In the genomic region with DNA sequence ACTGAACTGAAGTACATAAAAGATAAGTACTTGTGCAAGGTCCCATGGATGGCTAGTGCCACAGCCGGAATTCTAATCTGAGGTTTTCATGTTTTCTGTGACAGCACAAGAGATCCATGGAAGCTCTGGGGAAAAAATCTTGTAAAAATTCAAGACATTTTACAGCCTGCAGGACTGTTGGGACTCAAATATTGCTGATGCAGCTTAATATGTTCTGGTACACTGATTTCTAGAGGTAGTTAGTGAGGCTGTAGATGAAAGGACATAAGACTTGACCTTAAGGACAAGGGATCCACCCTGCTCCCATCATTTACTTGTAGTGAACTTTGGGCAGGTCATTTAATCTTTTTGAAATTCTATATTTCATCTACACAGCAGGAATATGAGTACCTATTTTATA, we compare ENCODE assay signal across 25 cellular contexts.
"Had no signal": no experiment of that assay in that cellular context is flagged by ENCODE, and none has a peak within 500 bp of the region (broad histone marks: within the 10 kb centered on the region; RNA-seq: fewer than 3 reads in every experiment).

No MANE protein-coding gene starts in this region.

- H3K4me3 ChIP-seq: left lung, lower lobe of right lung, right atrium auricular region, skin epidermis, stomach, testis, thyroid gland, transverse colon, upper lobe of left lung, vagina had no signal

- H3K4me1 ChIP-seq: left lung, lower lobe of right lung, right atrium auricular region, stomach, testis, thyroid gland, transverse colon, upper lobe of left lung, vagina had no signal

- DNase-seq: hypothalamus; immature natural killer cell; kidney; left colon; left lung; lower lobe of right lung; mammary epithelial cell; naive thymus-derived CD8-positive, alpha-beta T cell; occipital lobe; stimulated activated CD4-positive, alpha-beta T cell treated with anti-CD3 and anti-CD28 coated beads, Interleukin-12 subunit alpha, Interleukin-12 subunit beta, amount 100 ng/mL, for 4 hours; stimulated activated CD4-positive, alpha-beta T cell treated with anti-CD3 and anti-CD28 coated beads, Interleukin-15, amount 100 ng/mL, for 24 hours; stimulated activated CD4-positive, alpha-beta T cell treated with anti-CD3 and anti-CD28 coated beads, Interleukin-2, amount 100 ng/mL, for 24 hours; stimulated activated CD4-positive, alpha-beta T cell treated with anti-CD3 and anti-CD28 coated beads, Interleukin-4, amount 100 ng/mL, for 1 hour; stimulated activated naive B cell treated with anti-CD40 and anti-IgM and Interleukin-4, amounts not matched to agents 10 μg/mL and 1 μg/mL and 100 μg/mL, for 72 hours; stimulated activated naive CD8-positive, alpha-beta T cell treated with anti-CD3 and anti-CD28 coated beads, Interleukin-15, Interleukin-2, amounts not matched to agents 100 U/mL and 50 U/mL, for 24 hours; stomach; testis; thyroid gland; transverse colon; upper lobe of left lung had no signal

- ATAC-seq: left colon; left lung; lower lobe of right lung; naive thymus-derived CD8-positive, alpha-beta T cell; sciatic nerve; stimulated activated naive B cell treated with anti-CD40 and anti-IgM and Interleukin-4, amounts not matched to agents 10 μg/mL and 1 μg/mL and 100 μg/mL, for 72 hours; stimulated activated naive CD8-positive, alpha-beta T cell treated with anti-CD3 and anti-CD28 coated beads, Interleukin-15, Interleukin-2, amounts not matched to agents 100 U/mL and 50 U/mL, for 24 hours had no signal

- H3K27ac ChIP-seq: left lung, lower lobe of right lung, neutrophil, right atrium auricular region, skin epidermis, stomach, testis, thyroid gland, transverse colon, upper lobe of left lung, vagina had no signal

- H3K27me3 ChIP-seq: left lung, neutrophil, right atrium auricular region, stomach, testis, thyroid gland, transverse colon, upper lobe of left lung, vagina had no signal

- H3K9me3 ChIP-seq: left lung, lower lobe of right lung, neutrophil, right atrium auricular region, stomach, testis, thyroid gland, transverse colon, upper lobe of left lung, vagina had no signal

- H3K36me3 ChIP-seq: left lung, lower lobe of right lung, neutrophil, right atrium auricular region, stomach, thyroid gland, transverse colon, upper lobe of left lung, vagina had no signal
